In the genomic region with DNA sequence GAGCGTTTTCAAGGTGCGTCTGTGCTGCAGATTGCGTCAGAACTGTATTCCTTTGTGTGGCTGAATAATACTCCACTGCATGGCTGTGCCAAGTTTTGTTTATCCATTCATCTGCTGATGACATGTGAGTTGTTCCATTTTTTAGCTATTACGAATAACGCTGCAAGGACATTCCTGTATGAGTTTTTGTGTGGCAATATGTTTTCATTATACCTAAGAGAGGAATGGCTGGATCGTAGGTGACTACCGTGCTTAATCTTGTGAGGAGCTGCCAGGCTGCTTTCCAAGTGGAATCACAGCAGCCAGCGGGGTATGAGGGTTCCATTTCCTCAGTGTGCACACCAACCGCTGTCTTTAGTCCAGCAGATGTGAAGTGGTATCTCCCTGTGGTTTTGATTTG, we compare ENCODE assay signal across 1 cellular context.
TF ChIP-seq lines count a peak whose summit lies in the region.

No MANE protein-coding gene starts in this region.

TF ChIP-seq in A549, 52 proteins besides CTCF, POLR2A, EP300 and RAD21 (continued from another document):
- TF ChIP-seq, protein P1, sequence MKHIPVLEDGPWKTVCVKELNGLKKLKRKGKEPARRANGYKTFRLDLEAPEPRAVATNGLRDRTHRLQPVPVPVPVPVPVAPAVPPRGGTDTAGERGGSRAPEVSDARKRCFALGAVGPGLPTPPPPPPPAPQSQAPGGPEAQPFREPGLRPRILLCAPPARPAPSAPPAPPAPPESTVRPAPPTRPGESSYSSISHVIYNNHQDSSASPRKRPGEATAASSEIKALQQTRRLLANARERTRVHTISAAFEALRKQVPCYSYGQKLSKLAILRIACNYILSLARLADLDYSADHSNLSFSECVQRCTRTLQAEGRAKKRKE (CRISPR knock-in tag; IDR thresholded peaks at IDR 0.05; ENCODE audit: low read depth), result no peak
- TF ChIP-seq, protein P2, sequence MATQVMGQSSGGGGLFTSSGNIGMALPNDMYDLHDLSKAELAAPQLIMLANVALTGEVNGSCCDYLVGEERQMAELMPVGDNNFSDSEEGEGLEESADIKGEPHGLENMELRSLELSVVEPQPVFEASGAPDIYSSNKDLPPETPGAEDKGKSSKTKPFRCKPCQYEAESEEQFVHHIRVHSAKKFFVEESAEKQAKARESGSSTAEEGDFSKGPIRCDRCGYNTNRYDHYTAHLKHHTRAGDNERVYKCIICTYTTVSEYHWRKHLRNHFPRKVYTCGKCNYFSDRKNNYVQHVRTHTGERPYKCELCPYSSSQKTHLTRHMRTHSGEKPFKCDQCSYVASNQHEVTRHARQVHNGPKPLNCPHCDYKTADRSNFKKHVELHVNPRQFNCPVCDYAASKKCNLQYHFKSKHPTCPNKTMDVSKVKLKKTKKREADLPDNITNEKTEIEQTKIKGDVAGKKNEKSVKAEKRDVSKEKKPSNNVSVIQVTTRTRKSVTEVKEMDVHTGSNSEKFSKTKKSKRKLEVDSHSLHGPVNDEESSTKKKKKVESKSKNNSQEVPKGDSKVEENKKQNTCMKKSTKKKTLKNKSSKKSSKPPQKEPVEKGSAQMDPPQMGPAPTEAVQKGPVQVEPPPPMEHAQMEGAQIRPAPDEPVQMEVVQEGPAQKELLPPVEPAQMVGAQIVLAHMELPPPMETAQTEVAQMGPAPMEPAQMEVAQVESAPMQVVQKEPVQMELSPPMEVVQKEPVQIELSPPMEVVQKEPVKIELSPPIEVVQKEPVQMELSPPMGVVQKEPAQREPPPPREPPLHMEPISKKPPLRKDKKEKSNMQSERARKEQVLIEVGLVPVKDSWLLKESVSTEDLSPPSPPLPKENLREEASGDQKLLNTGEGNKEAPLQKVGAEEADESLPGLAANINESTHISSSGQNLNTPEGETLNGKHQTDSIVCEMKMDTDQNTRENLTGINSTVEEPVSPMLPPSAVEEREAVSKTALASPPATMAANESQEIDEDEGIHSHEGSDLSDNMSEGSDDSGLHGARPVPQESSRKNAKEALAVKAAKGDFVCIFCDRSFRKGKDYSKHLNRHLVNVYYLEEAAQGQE (IDR thresholded peaks at IDR 0.05), result no peak
- TF ChIP-seq, protein P3, sequence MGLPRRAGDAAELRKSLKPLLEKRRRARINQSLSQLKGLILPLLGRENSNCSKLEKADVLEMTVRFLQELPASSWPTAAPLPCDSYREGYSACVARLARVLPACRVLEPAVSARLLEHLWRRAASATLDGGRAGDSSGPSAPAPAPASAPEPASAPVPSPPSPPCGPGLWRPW (IDR thresholded peaks at IDR 0.05), result no peak
- no peak for TF ChIP-seq CHD4 (IDR thresholded peaks at IDR 0.05; ENCODE audit: borderline replicate concordance)
- TF ChIP-seq, protein P4, sequence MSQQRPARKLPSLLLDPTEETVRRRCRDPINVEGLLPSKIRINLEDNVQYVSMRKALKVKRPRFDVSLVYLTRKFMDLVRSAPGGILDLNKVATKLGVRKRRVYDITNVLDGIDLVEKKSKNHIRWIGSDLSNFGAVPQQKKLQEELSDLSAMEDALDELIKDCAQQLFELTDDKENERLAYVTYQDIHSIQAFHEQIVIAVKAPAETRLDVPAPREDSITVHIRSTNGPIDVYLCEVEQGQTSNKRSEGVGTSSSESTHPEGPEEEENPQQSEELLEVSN (IDR thresholded peaks at IDR 0.05; ENCODE audit: borderline replicate concordance, low read depth), result no peak
